In the genomic region with DNA sequence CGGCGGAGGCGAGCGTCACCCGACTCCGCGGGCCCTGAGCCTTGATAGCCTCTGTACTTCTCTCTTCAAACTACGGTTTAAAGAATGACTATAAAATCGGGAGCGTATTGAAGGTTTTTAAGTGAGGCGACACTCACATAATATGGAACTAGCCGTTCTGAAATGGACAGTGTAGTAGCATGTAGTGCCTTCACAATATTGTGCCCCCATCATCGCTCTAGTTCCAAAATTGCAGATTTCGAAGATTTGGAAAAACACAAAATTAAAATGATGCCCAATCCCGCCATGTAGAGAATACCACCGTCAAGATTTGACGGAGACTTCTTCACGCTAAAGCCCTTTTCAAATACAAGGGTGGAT, we compare ENCODE assay signal across 8 cellular contexts. TPM values are rescaled to one million over a fixed set of nuclear protein-coding genes. Genes with fewer than 3 reads are reported as not detected.
A peak's percentile ranks its signal among the peaks of the same experiment; 100 is the strongest.
DNase-seq lines count a peak whose midpoint lies in the region; ATAC-seq and TF ChIP-seq lines count a peak whose summit lies in the region.

No MANE protein-coding gene starts in this region.

- H3K9ac ChIP-seq in mammary epithelial cell (ENCODE audit: insufficient read depth, low read length) (no peak overlapping the region), mucosa of stomach (ENCODE audit: low read length) (peak overlapping the region; percentile 42)

- H3K4me3 ChIP-seq in AG04450 (ENCODE audit: low read depth, low read length) (peak overlapping the region; percentile 95), mammary epithelial cell (replicated peaks in 1 of 3; ENCODE audit: insufficient read depth in 1 of 3, low read depth in 2 of 3, low read length in 3 of 3) (peak overlapping the region; percentile 62 to 99 (median 80)), mucosa of stomach (ENCODE audit: low read length) (peak overlapping the region; percentile 95)

- POLR2A ChIA-PET in AG04450 (lab: Yijun Ruan, JAX): interaction anchor here (0.6 to 1.1 kb wide), 2 partner anchors 11 to 455 kb away, joined by 3 to 11 read pairs; no protein-coding TSS in a partner anchor

- ATAC-seq in HG03571 (IDR thresholded peaks at IDR 0.05; ENCODE audit: unreplicated experiment) (peak; percentile 6), HG02884 (IDR thresholded peaks at IDR 0.05; ENCODE audit: unreplicated experiment) (no peak)

- no peaks in the 10 kb centered on the region for H4K20me1 ChIP-seq in mammary epithelial cell (ENCODE audit: insufficient read depth, low read length)

- CTCF ChIA-PET in AG04450 (lab: Charles Lee): interaction anchor here (0.7 to 2.7 kb wide), 10 partner anchors 9 to 633 kb away, joined by 3 to 19 read pairs (median 4); no protein-coding TSS in a partner anchor
- CTCF ChIA-PET in mammary epithelial cell (lab: Charles Lee; ENCODE audit: low non-redundant PET): interaction anchor here (0.7 to 0.8 kb wide), 2 partner anchors 9 to 237 kb away, joined by 6 to 7 read pairs; no protein-coding TSS in a partner anchor

- H3K27ac ChIP-seq in AG04450 (ENCODE audit: low read depth, low read length): no peak overlapping the region
- no peak overlapping the region for H3K27ac ChIP-seq in mammary epithelial cell (ENCODE audit: insufficient read depth, low read depth, low read length)

- H3K27me3 ChIP-seq in AG04450 (ENCODE audit: control insufficient read depth, insufficient read depth, low read length) (peaks cover 7% of the 10 kb centered on the region), mammary epithelial cell (ENCODE audit: insufficient read depth, low read length) (peaks cover 3% of the 10 kb centered on the region), mucosa of stomach (ENCODE audit: control insufficient read depth, insufficient read depth, low read length) (no peaks in the 10 kb centered on the region)

- in situ Hi-C loops in mammary epithelial cell (cut with MboI; ENCODE audit: low sequenced_read_pairs in 2 of 2): no loop called here

- H3K9me3 ChIP-seq in AG04450 (ENCODE audit: control insufficient read depth, insufficient read depth, low read length): no peaks in the 10 kb centered on the region; the same call in 1 of the 2 replicates
- no peaks in the 10 kb centered on the region for H3K9me3 ChIP-seq in mammary epithelial cell (replicated peaks; ENCODE audit: insufficient read depth, low read length)
- no peaks in the 10 kb centered on the region for H3K9me3 ChIP-seq in mucosa of stomach (ENCODE audit: control insufficient read depth, low read length)

- H3K4me2 ChIP-seq in mammary epithelial cell (ENCODE audit: insufficient read depth, low read depth, low read length): peak overlapping the region; percentile 94

- no peak for TF ChIP-seq CTCF in AG04450 (IDR thresholded peaks at IDR 0.05; ENCODE audit: low read depth, low read length)
- TF ChIP-seq CTCF in mammary epithelial cell (conservative IDR thresholded peaks at IDR 0.05 in 1 of 2, IDR thresholded peaks at IDR 0.05 in 1 of 2; ENCODE audit: extremely low read depth in 1 of 2, insufficient read depth in 1 of 2, low read depth in 1 of 2, low read length in 2 of 2): no peak

- no TSS peak for BruUV-seq in mammary epithelial cell (replicated peaks; lab: Mats Ljungman, UMichigan)

- 13% methylated on average over 18 of the region's 18 CpGs for WGBS in mammary epithelial cell (ENCODE audit: low coverage, missing lambda C conversion rate)

- dilution Hi-C loops in mammary epithelial cell (cut with HindIII; ENCODE audit: low sequenced_read_pairs): no loop called here

- H2AFZ ChIP-seq in mammary epithelial cell (ENCODE audit: low read depth, low read length): peak overlapping the region; percentile 99

- H3K79me2 ChIP-seq in mammary epithelial cell (ENCODE audit: insufficient read depth, low read length): peaks cover 37% of the 10 kb centered on the region

- H3K36me3 ChIP-seq in mammary epithelial cell (ENCODE audit: insufficient read depth, low read length): peaks cover 3% of the 10 kb centered on the region
- H3K36me3 ChIP-seq in mucosa of stomach (ENCODE audit: control insufficient read depth, insufficient read depth, low read length): peaks cover 10% of the 10 kb centered on the region

- DNase-seq in AG04450 (ENCODE audit: low read depth, low spot score): no peak
- no peak for DNase-seq in mammary epithelial cell
- no peak for DNase-seq in epidermal melanocyte (ENCODE audit: insufficient read length, low spot score)
- DNase-seq in middle frontal gyrus (ENCODE audit: extremely low spot score, low spot score): no peak
- DNase-seq in activated CD4-positive, alpha-beta T cell treated with anti-CD3 and anti-CD28 coated beads for 1 hour: no peak

- intact Hi-C loops in mammary epithelial cell (cut with micrococcal nuclease): no loop called here

- H3K4me1 ChIP-seq in mammary epithelial cell (ENCODE audit: insufficient read depth, low read length) (peaks cover 12% of the 10 kb centered on the region), mucosa of stomach (ENCODE audit: control insufficient read depth, insufficient read depth, low read length) (peaks cover 15% of the 10 kb centered on the region)

RNA-seq across cellular contexts. Expression of a gene that starts 0.3 kb away (rescaled TPM):
- polyA plus RNA-seq in AG04450 (2011; rRNA removed): 12.4 and 12.7 TPM in 2 replicates
- polyA minus RNA-seq in AG04450 (2011; rRNA and poly(A)+ RNA removed): 9.9 and 10.4 TPM in 2 replicates
- 10 to 100 TPM; 10.3 to 26.4 TPM for total RNA-seq in mammary epithelial cell
- polyA plus RNA-seq in mammary epithelial cell: 14.6 TPM
- polyA minus RNA-seq in mammary epithelial cell: 19.2 TPM
